Comparison of ENCODE assay signal across 6 cellular contexts in genomic region chr22:50294319-50294656, GRCh38. TPM values are rescaled to one million over a fixed set of nuclear protein-coding genes. Genes with fewer than 3 reads are reported as not detected.
DNase-seq lines count a peak whose midpoint lies in the region; ATAC-seq and TF ChIP-seq lines count a peak whose summit lies in the region.

No MANE protein-coding gene starts in this region.

- peaks cover 12% of the 10 kb centered on the region for H3K27me3 Mint-ChIP-seq in activated naive CD8-positive, alpha-beta T cell treated with anti-CD3 and anti-CD28 coated beads for 36 hours

- POLR2A ChIA-PET in AG04450 (lab: Yijun Ruan, JAX): interaction anchor here (0.6 to 3.8 kb wide), 3 partner anchors 11 to 31 kb away, joined by 6 to 19 read pairs (median 9); no protein-coding TSS in a partner anchor

- CTCF ChIA-PET in AG04450 (lab: Charles Lee): interaction anchor here (1.0 to 1.2 kb wide), 2 partner anchors 18 to 32 kb away, joined by 3 to 4 read pairs; no protein-coding TSS in a partner anchor

- no peak for DNase-seq in AG04450 (ENCODE audit: low read depth, low spot score)
- DNase-seq in activated naive CD8-positive, alpha-beta T cell treated with anti-CD3 and anti-CD28 coated beads for 36 hours: no peak
- DNase-seq in mucosa of descending colon: no peak
- no peak for DNase-seq in stimulated activated CD4-positive, alpha-beta T cell treated with anti-CD3 and anti-CD28 coated beads, Interleukin-4, amount 100 ng/mL, for 4 hours
- no peak for DNase-seq in globus pallidus (ENCODE audit: low spot score)

- H3K27ac ChIP-seq in AG04450 (ENCODE audit: low read depth, low read length): peak overlapping the region; percentile 94

- peak overlapping the region; percentile 58 for H3K27ac Mint-ChIP-seq in activated naive CD8-positive, alpha-beta T cell treated with anti-CD3 and anti-CD28 coated beads for 36 hours

- H3K4me3 ChIP-seq in AG04450 (ENCODE audit: low read depth, low read length) (no peak overlapping the region), mucosa of descending colon (no peak overlapping the region)

- no peaks in the 10 kb centered on the region for H3K27me3 ChIP-seq in AG04450 (ENCODE audit: control insufficient read depth, insufficient read depth, low read length)

- H3K4me1 Mint-ChIP-seq in activated naive CD8-positive, alpha-beta T cell treated with anti-CD3 and anti-CD28 coated beads for 36 hours: peaks cover 15% of the 10 kb centered on the region

- peak overlapping the region; percentile 64 for H3K4me3 Mint-ChIP-seq in activated naive CD8-positive, alpha-beta T cell treated with anti-CD3 and anti-CD28 coated beads for 36 hours

- H3K9me3 ChIP-seq in AG04450 (ENCODE audit: control insufficient read depth, insufficient read depth, low read length): no peaks in the 10 kb centered on the region; the same call in 1 of the 2 replicates
- H3K9me3 ChIP-seq in mucosa of descending colon: no peaks in the 10 kb centered on the region

- H3K36me3 Mint-ChIP-seq in activated naive CD8-positive, alpha-beta T cell treated with anti-CD3 and anti-CD28 coated beads for 36 hours: no peaks in the 10 kb centered on the region

- no peaks in the 10 kb centered on the region for H3K9me3 Mint-ChIP-seq in activated naive CD8-positive, alpha-beta T cell treated with anti-CD3 and anti-CD28 coated beads for 36 hours

- intact Hi-C loops in mucosa of descending colon (cut with DNase I, micrococcal nuclease): no loop called here

- peaks cover 49% of the 10 kb centered on the region for H3K4me1 ChIP-seq in mucosa of descending colon (ENCODE audit: low read depth)

- TF ChIP-seq CTCF in AG04450 (IDR thresholded peaks at IDR 0.05; ENCODE audit: low read depth, low read length) (no peak), mucosa of descending colon (IDR thresholded peaks at IDR 0.05) (no peak)

- ATAC-seq in mucosa of descending colon (peak; percentile 11), GM21786 (IDR thresholded peaks at IDR 0.05; ENCODE audit: unreplicated experiment) (no peak)

- no peaks in the 10 kb centered on the region for H3K36me3 ChIP-seq in mucosa of descending colon (ENCODE audit: low read depth)

RNA-seq across cellular contexts. Expression of gene PLXNB2, which starts 13.2 kb away (rescaled TPM):
- polyA plus RNA-seq in AG04450 (2011; rRNA removed): 68.0 and 110 TPM in 2 replicates
- 137 and 178 TPM in 2 replicates for polyA minus RNA-seq in AG04450 (2011; rRNA and poly(A)+ RNA removed)
- 10 to 100 TPM; 16.1 to 16.8 TPM for total RNA-seq in activated naive CD8-positive, alpha-beta T cell treated with anti-CD3 and anti-CD28 coated beads for 36 hours
- total RNA-seq in mucosa of descending colon: 100 to 1,000 TPM; 232 to 318 (median 250) TPM

RNA-seq across cellular contexts. Expression of gene MAPK11, which starts 24.1 kb away (rescaled TPM):
- polyA plus RNA-seq in AG04450 (2011; rRNA removed): 6.7 and 9.6 TPM in 2 replicates
- polyA minus RNA-seq in AG04450 (2011; rRNA and poly(A)+ RNA removed): 8.1 and 11.6 TPM in 2 replicates
- total RNA-seq in activated naive CD8-positive, alpha-beta T cell treated with anti-CD3 and anti-CD28 coated beads for 36 hours: 1 to 10 TPM; 3.2 to 3.3 TPM
- 1 to 10 TPM; 1.8 to 4.3 (median 3.2) TPM for total RNA-seq in mucosa of descending colon

RNA-seq across cellular contexts. Expression of gene DENND6B, which starts 32.5 kb away (rescaled TPM):
- 2.4 and 3.8 TPM in 2 replicates for polyA plus RNA-seq in AG04450 (2011; rRNA removed)
- 0.87 and 2.6 TPM in 2 replicates for polyA minus RNA-seq in AG04450 (2011; rRNA and poly(A)+ RNA removed)
- 1 to 10 TPM; 4.2 to 4.7 TPM for total RNA-seq in activated naive CD8-positive, alpha-beta T cell treated with anti-CD3 and anti-CD28 coated beads for 36 hours
- total RNA-seq in mucosa of descending colon: 1 to 10 TPM; 2.8 to 6.3 (median 5.2) TPM

RNA-seq across cellular contexts. Expression of gene MAPK12, which starts 32.8 kb away (rescaled TPM):
- polyA plus RNA-seq in AG04450 (2011; rRNA removed): 26.6 and 33.7 TPM in 2 replicates
- polyA minus RNA-seq in AG04450 (2011; rRNA and poly(A)+ RNA removed): 32.0 and 45.4 TPM in 2 replicates
- total RNA-seq in activated naive CD8-positive, alpha-beta T cell treated with anti-CD3 and anti-CD28 coated beads for 36 hours: 1 to 10 TPM; 3.5 to 3.6 TPM
- total RNA-seq in mucosa of descending colon: 1 to 10 TPM; 2.3 to 6.5 (median 5.2) TPM

RNA-seq across cellular contexts. Expression of gene HDAC10, which starts 43.2 kb away (rescaled TPM):
- polyA plus RNA-seq in AG04450 (2011; rRNA removed): 7.0 and 9.9 TPM in 2 replicates
- 7.4 and 9.7 TPM in 2 replicates for polyA minus RNA-seq in AG04450 (2011; rRNA and poly(A)+ RNA removed)
- total RNA-seq in activated naive CD8-positive, alpha-beta T cell treated with anti-CD3 and anti-CD28 coated beads for 36 hours: 10 to 100 TPM; 37.3 to 42.3 TPM
- total RNA-seq in mucosa of descending colon: 10 to 100 TPM; 39.5 to 66.3 (median 47.8) TPM

Comparison
In these comparisons a context has a peak if more than half of its experiments do, and no peak if none do; other contexts are left out.
1. RNA of gene PLXNB2, which starts 13.2 kb away (total RNA-seq): 232 to 318 TPM in mucosa of descending colon; 16.1 to 16.8 TPM in activated naive CD8-positive, alpha-beta T cell treated with anti-CD3 and anti-CD28 coated beads for 36 hours; every median in the first group is over 10 times any median in the second.